Comparison of ENCODE assay signal across 22 cellular contexts in genomic region chr7:5200561-5201235, GRCh38.
"Had no signal": no experiment of that assay in that cellular context is flagged by ENCODE, and none has a peak within 500 bp of the region (broad histone marks: within the 10 kb centered on the region; RNA-seq: fewer than 3 reads in every experiment).

No MANE protein-coding gene starts in this region.

- H3K4me1 Mint-ChIP-seq: activated CD4-positive, alpha-beta T cell treated with anti-CD3 and anti-CD28 coated beads, Interleukin-2, amount 10 ng/mL, durations not matched to agents 7 days and 5 days; activated naive CD8-positive, alpha-beta T cell treated with anti-CD3 and anti-CD28 coated beads, Interleukin-2, amount 50 U/mL, for 24 hours had no signal

- H3K4me3 Mint-ChIP-seq: activated CD4-positive, alpha-beta memory T cell treated with anti-CD3 and anti-CD28 coated beads for 36 hours; activated CD4-positive, alpha-beta T cell treated with anti-CD3 and anti-CD28 coated beads, Interleukin-2, amount 10 ng/mL, durations not matched to agents 7 days and 5 days; activated naive CD8-positive, alpha-beta T cell treated with anti-CD3 and anti-CD28 coated beads, Interleukin-2, amount 50 U/mL, for 24 hours; T-cell had no signal

- H3K27me3 Mint-ChIP-seq: activated CD4-positive, alpha-beta memory T cell treated with anti-CD3 and anti-CD28 coated beads for 36 hours; activated CD4-positive, alpha-beta T cell treated with anti-CD3 and anti-CD28 coated beads, Interleukin-2, amount 10 ng/mL, durations not matched to agents 7 days and 5 days; activated naive CD8-positive, alpha-beta T cell treated with anti-CD3 and anti-CD28 coated beads, Interleukin-2, amount 50 U/mL, for 24 hours; T-cell had no signal

- H3K27ac Mint-ChIP-seq: activated CD4-positive, alpha-beta memory T cell treated with anti-CD3 and anti-CD28 coated beads for 36 hours; activated CD4-positive, alpha-beta T cell treated with anti-CD3 and anti-CD28 coated beads, Interleukin-2, amount 10 ng/mL, durations not matched to agents 7 days and 5 days; activated naive CD4-positive, alpha-beta T cell treated with anti-CD3 and anti-CD28 coated beads, Interleukin-2, amount 50 U/mL, for 72 hours; activated naive CD8-positive, alpha-beta T cell treated with anti-CD3 and anti-CD28 coated beads, Interleukin-2, amount 50 U/mL, for 24 hours; T-cell had no signal

- ATAC-seq: activated naive CD4-positive, alpha-beta T cell treated with anti-CD3 and anti-CD28 coated beads, Interleukin-2, amount 50 U/mL, for 72 hours; activated naive CD8-positive, alpha-beta T cell treated with anti-CD3 and anti-CD28 coated beads, Interleukin-2, amount 50 U/mL, for 24 hours; body of pancreas; Right ventricle myocardium inferior; T-cell had no signal

- DNase-seq: activated CD4-positive, alpha-beta memory T cell treated with anti-CD3 and anti-CD28 coated beads for 36 hours; activated CD4-positive, alpha-beta T cell treated with anti-CD3 and anti-CD28 coated beads, Interleukin-2, amount 10 ng/mL, durations not matched to agents 7 days and 5 days; activated CD4-positive, CD25-positive, alpha-beta regulatory T cell; activated CD8-positive, alpha-beta memory T cell treated with anti-CD3 and anti-CD28 coated beads for 24 hours; activated naive CD8-positive, alpha-beta T cell treated with anti-CD3 and anti-CD28 coated beads, Interleukin-2, amount 50 U/mL, for 24 hours; activated T-cell treated with anti-CD3 and anti-CD28 coated beads, Interleukin-2, amount 50 U/mL, for 48 hours; amniotic stem cell; body of pancreas; central memory CD4-positive, alpha-beta T cell; NCI-H1048; NCI-H146; NCI-H187 treated with DMSO at 0.1 percent for 48 hours; NCI-H2081 treated with DMSO at 0.1 percent for 48 hours; NCI-H446 treated with DMSO at 0.1 percent for 48 hours; NCI-H524 treated with DMSO at 0.1 percent for 48 hours; NCI-H774; RPMI8226; T-cell; T-helper 2 cell; T1000 had no signal

- H3K9me3 Mint-ChIP-seq: activated CD4-positive, alpha-beta memory T cell treated with anti-CD3 and anti-CD28 coated beads for 36 hours; activated CD4-positive, alpha-beta T cell treated with anti-CD3 and anti-CD28 coated beads, Interleukin-2, amount 10 ng/mL, durations not matched to agents 7 days and 5 days; activated naive CD4-positive, alpha-beta T cell treated with anti-CD3 and anti-CD28 coated beads, Interleukin-2, amount 50 U/mL, for 72 hours; activated naive CD8-positive, alpha-beta T cell treated with anti-CD3 and anti-CD28 coated beads, Interleukin-2, amount 50 U/mL, for 24 hours; T-cell had no signal
